ENCODE assay signal across 8 cellular contexts in genomic region chr13:24161010-24161775, GRCh38. TPM values are rescaled to one million over a fixed set of nuclear protein-coding genes. Genes with fewer than 3 reads are reported as not detected.
DNase-seq lines count a peak whose midpoint lies in the region; ATAC-seq and TF ChIP-seq lines count a peak whose summit lies in the region.

No MANE protein-coding gene starts in this region.

- H3K36me3 Mint-ChIP-seq in nephron progenitor cell (ENCODE audit: low read depth): peaks cover 4% of the 10 kb centered on the region

- in situ Hi-C loops in GM13976 (cut with MboI; ENCODE audit: low sequenced_read_pairs, unreplicated experiment): no loop called here

- H3K4me3 Mint-ChIP-seq in nephron progenitor cell: peak overlapping the region; percentile 80

- H3K4me1 ChIP-seq in esophagus squamous epithelium: peaks cover 11 to 35% (median 21%) of the 10 kb centered on the region in 3 donors
- peaks cover 28% of the 10 kb centered on the region for H3K4me1 ChIP-seq in suprapubic skin

- H3K27me3 Mint-ChIP-seq in nephron progenitor cell (ENCODE audit: low read depth, poor library complexity): peaks cover 32% of the 10 kb centered on the region

- TF ChIP-seq CTCF in GM13976 (IDR thresholded peaks at IDR 0.05; ENCODE audit: borderline replicate concordance, control extremely low read depth, extremely low read depth, insufficient read depth, missing control alignments): no peak
- peak in 1 of 6 experiments; percentile 2 for TF ChIP-seq CTCF in esophagus squamous epithelium (IDR thresholded peaks at IDR 0.05)
- TF ChIP-seq CTCF in nephron progenitor cell (IDR thresholded peaks at IDR 0.05): no peak
- no peak for TF ChIP-seq CTCF in suprapubic skin (IDR thresholded peaks at IDR 0.05)

- no peaks in the 10 kb centered on the region for H3K36me3 ChIP-seq in esophagus squamous epithelium
- H3K36me3 ChIP-seq in suprapubic skin: no peaks in the 10 kb centered on the region

- H3K9me3 Mint-ChIP-seq in nephron progenitor cell: no peaks in the 10 kb centered on the region

- 0 to 2% methylated on average over 11 to 13 of the region's 43 CpGs for WGBS in esophagus squamous epithelium, 2 donors
- 0% methylated on average over 5 of the region's 43 CpGs for WGBS in suprapubic skin

- H3K27me3 ChIP-seq in esophagus squamous epithelium: peaks cover 0 to 13% (median 0%) of the 10 kb centered on the region in 4 donors
- H3K27me3 ChIP-seq in suprapubic skin: no peaks in the 10 kb centered on the region

- H3K9me3 ChIP-seq in esophagus squamous epithelium (no peaks in the 10 kb centered on the region), suprapubic skin (no peaks in the 10 kb centered on the region)

- no peak overlapping the region for H3K27ac Mint-ChIP-seq in nephron progenitor cell

- ATAC-seq in HG02571 (IDR thresholded peaks at IDR 0.05; ENCODE audit: unreplicated experiment): peak; percentile 39

- H3K4me1 Mint-ChIP-seq in nephron progenitor cell: peaks cover 25% of the 10 kb centered on the region

- TF ChIP-seq POLR2A in esophagus squamous epithelium (IDR thresholded peaks at IDR 0.05) (no peak), suprapubic skin (IDR thresholded peaks at IDR 0.05) (no peak)

- no peak for TF ChIP-seq EP300 in suprapubic skin (IDR thresholded peaks at IDR 0.05)

- H3K27ac ChIP-seq in esophagus squamous epithelium (peak overlapping the region; percentile 77 to 81 (median 80)), suprapubic skin (peak overlapping the region; percentile 83)

- DNase-seq in GM13976 (ENCODE audit: low spot score): peak; percentile 64
- DNase-seq in NCI-H2081 treated with DMSO at 0.1 percent for 48 hours (lab: John Stamatoyannopoulos, UW): peak; percentile 16
- DNase-seq in activated CD8-positive, alpha-beta memory T cell treated with anti-CD3 and anti-CD28 coated beads, Interleukin-2, amount 50 U/mL, for 1 hour (ENCODE audit: extremely low read depth): peak; percentile 1
- no peak for DNase-seq in esophagus squamous epithelium (lab: John Stamatoyannopoulos, UW)
- peak; percentile 54 for DNase-seq in nephron progenitor cell
- peak in 1 of 2 donors; percentile 73 for DNase-seq in suprapubic skin (ENCODE audit: low spot score in 2 of 2)
- DNase-seq in GM19240 (ENCODE audit: insufficient read length, low spot score): no peak

- H3K4me3 ChIP-seq in esophagus squamous epithelium (peak overlapping the region; percentile 81 to 95 (median 86)), suprapubic skin (peak overlapping the region; percentile 70)

- intact Hi-C loops in esophagus squamous epithelium (cut with DNase I): no loop called here

RNA-seq across cellular contexts. Expression of gene SPATA13, which starts 0.7 kb away (rescaled TPM):
- 10 to 100 TPM in 2 of 4 donors, 1 to 10 TPM in 2; 5.0 to 16.6 (median 9.7) TPM for total RNA-seq in esophagus squamous epithelium
- total RNA-seq in suprapubic skin: 10 to 100 TPM; 26.5 to 64.2 (median 31.6) TPM

Comparison
In these comparisons a context has a peak if more than half of its experiments do, and no peak if none do; other contexts are left out.
1. DNase-seq: peak in GM13976 (single experiment), NCI-H2081 treated with DMSO at 0.1 percent for 48 hours (single experiment), activated CD8-positive, alpha-beta memory T cell treated with anti-CD3 and anti-CD28 coated beads, Interleukin-2, amount 50 U/mL, for 1 hour (single experiment) and nephron progenitor cell (single experiment); none in esophagus squamous epithelium (single experiment) and GM19240 (single experiment).